ENCODE assay signal across 34 cellular contexts in the genomic region with DNA sequence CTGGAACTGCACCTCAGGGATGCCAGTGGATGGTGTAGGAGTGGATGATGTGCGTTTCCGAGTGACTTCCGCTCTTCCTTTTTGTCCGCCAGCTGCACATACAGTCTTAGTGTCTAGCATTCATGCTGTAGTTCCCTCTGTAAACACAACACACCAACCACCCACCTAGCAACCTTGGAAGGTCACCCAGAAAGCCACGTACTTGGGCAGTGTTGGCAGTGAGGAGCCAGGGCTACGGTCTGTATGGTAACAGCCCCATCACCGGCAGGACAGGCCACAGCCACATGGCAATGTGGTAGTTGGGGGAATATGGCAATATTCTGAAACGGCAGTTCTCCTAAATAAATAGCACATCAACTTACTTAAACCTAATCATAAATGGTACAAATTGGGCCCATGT.
"Had no signal": no experiment of that assay in that cellular context is flagged by ENCODE, and none has a peak within 500 bp of the region (broad histone marks: within the 10 kb centered on the region; RNA-seq: fewer than 3 reads in every experiment).

No MANE protein-coding gene starts in this region.

- H3K36me3 Mint-ChIP-seq: activated CD4-positive, alpha-beta memory T cell treated with anti-CD3 and anti-CD28 coated beads for 36 hours; activated CD8-positive, alpha-beta memory T cell treated with anti-CD3 and anti-CD28 coated beads, Interleukin-2, amount 10 ng/mL, durations not matched to agents 7 days and 5 days; activated naive CD4-positive, alpha-beta T cell treated with anti-CD3 and anti-CD28 coated beads, Interleukin-2, amount 50 U/mL, for 24 hours; activated naive CD8-positive, alpha-beta T cell treated with anti-CD3 and anti-CD28 coated beads for 36 hours; T-cell had no signal

- H3K27me3 ChIP-seq: adrenal gland, body of pancreas, breast epithelium, cardiac muscle cell, colonic mucosa had no signal

- H3K9me3 ChIP-seq: adrenal gland, body of pancreas, breast epithelium, colonic mucosa had no signal

- DNase-seq: activated B cell treated with CpG ODN at 0.5 μM for 24 hours; activated CD4-positive, alpha-beta memory T cell treated with anti-CD3 and anti-CD28 coated beads for 36 hours; activated CD4-positive, alpha-beta T cell treated with anti-CD3 and anti-CD28 coated beads for 48 hours; activated CD8-positive, alpha-beta memory T cell treated with anti-CD3 and anti-CD28 coated beads, Interleukin-2, amount 10 ng/mL, durations not matched to agents 7 days and 5 days; activated CD8-positive, alpha-beta memory T cell treated with anti-CD3 and anti-CD28 coated beads, Interleukin-2, amount 50 U/mL, for 4 hours; activated CD8-positive, alpha-beta T cell treated with anti-CD3 and anti-CD28 coated beads, Interleukin-2, amount 10 ng/mL, durations not matched to agents 7 days and 5 days; activated effector memory CD4-positive, alpha-beta T cell treated with anti-CD3 and anti-CD28 coated beads, Interleukin-2, amount 50 U/mL, for 16 hours; activated naive CD4-positive, alpha-beta T cell treated with anti-CD3 and anti-CD28 coated beads for 36 hours; activated naive CD8-positive, alpha-beta T cell treated with anti-CD3 and anti-CD28 coated beads for 36 hours; activated naive CD8-positive, alpha-beta T cell treated with anti-CD3 and anti-CD28 coated beads, Interleukin-2, amount 50 U/mL, for 24 hours; activated T-cell treated with anti-CD3 and anti-CD28 coated beads, Interleukin-2, amount 50 U/mL, for 1 hour; activated T-cell treated with anti-CD3 and anti-CD28 coated beads, Interleukin-2, amount 50 U/mL, for 48 hours; adrenal gland; amygdala; aorta; body of pancreas; central memory CD4-positive, alpha-beta T cell; cerebellar nuclear complex; colonic mucosa; effector CD8-positive, alpha-beta T cell; foreskin fibroblast; SW 1271; T-cell; T-helper 17 cell; T1000; WERI-Rb-1 had no signal

- H3K4me1 Mint-ChIP-seq: activated B cell treated with CpG ODN at 0.5 μM for 24 hours; activated CD8-positive, alpha-beta memory T cell treated with anti-CD3 and anti-CD28 coated beads, Interleukin-2, amount 10 ng/mL, durations not matched to agents 7 days and 5 days; activated naive CD4-positive, alpha-beta T cell treated with anti-CD3 and anti-CD28 coated beads, Interleukin-2, amount 50 U/mL, for 24 hours; activated naive CD8-positive, alpha-beta T cell treated with anti-CD3 and anti-CD28 coated beads for 36 hours; activated naive CD8-positive, alpha-beta T cell treated with anti-CD3 and anti-CD28 coated beads, Interleukin-2, amount 50 U/mL, for 24 hours; T-cell; T-helper 17 cell had no signal

- H3K27ac ChIP-seq: cardiac muscle cell, colonic mucosa, epithelial cell of prostate, WERI-Rb-1 had no signal

- H3K27me3 Mint-ChIP-seq: activated B cell treated with CpG ODN at 0.5 μM for 24 hours; activated CD4-positive, alpha-beta memory T cell treated with anti-CD3 and anti-CD28 coated beads for 36 hours; activated CD8-positive, alpha-beta memory T cell treated with anti-CD3 and anti-CD28 coated beads, Interleukin-2, amount 10 ng/mL, durations not matched to agents 7 days and 5 days; activated naive CD4-positive, alpha-beta T cell treated with anti-CD3 and anti-CD28 coated beads, Interleukin-2, amount 50 U/mL, for 24 hours; activated naive CD8-positive, alpha-beta T cell treated with anti-CD3 and anti-CD28 coated beads for 36 hours; activated naive CD8-positive, alpha-beta T cell treated with anti-CD3 and anti-CD28 coated beads, Interleukin-2, amount 50 U/mL, for 24 hours had no signal

- ATAC-seq: activated CD4-positive, CD25-positive, alpha-beta regulatory T cell treated with anti-CD3 and anti-CD28 coated beads, Interleukin-2, amount 50 U/mL, for 24 hours; activated CD8-positive, alpha-beta memory T cell treated with anti-CD3 and anti-CD28 coated beads, Interleukin-2, amount 10 ng/mL, durations not matched to agents 7 days and 5 days; activated CD8-positive, alpha-beta T cell treated with anti-CD3 and anti-CD28 coated beads, Interleukin-2, amount 10 ng/mL, durations not matched to agents 7 days and 5 days; activated naive CD8-positive, alpha-beta T cell treated with anti-CD3 and anti-CD28 coated beads, Interleukin-2, amount 50 U/mL, for 24 hours; body of pancreas; T-cell; T-helper 17 cell had no signal

- H3K9me3 Mint-ChIP-seq: activated B cell treated with CpG ODN at 0.5 μM for 24 hours; activated CD4-positive, alpha-beta memory T cell treated with anti-CD3 and anti-CD28 coated beads for 36 hours; activated naive CD4-positive, alpha-beta T cell treated with anti-CD3 and anti-CD28 coated beads for 36 hours; activated naive CD4-positive, alpha-beta T cell treated with anti-CD3 and anti-CD28 coated beads, Interleukin-2, amount 50 U/mL, for 24 hours; activated naive CD8-positive, alpha-beta T cell treated with anti-CD3 and anti-CD28 coated beads for 36 hours; activated naive CD8-positive, alpha-beta T cell treated with anti-CD3 and anti-CD28 coated beads, Interleukin-2, amount 50 U/mL, for 24 hours; activated T-helper 1 cell treated with anti-CD3 and anti-CD28 coated beads, Interleukin-12 subunit alpha, Interleukin-12 subunit beta, Interleukin-2, Interleukin-4 antibody, amounts not matched to agents 30 ng/mL and 10 ng/mL and 1 ng/mL, durations not matched to agents 14 hours and 24 hours and 36 hours; activated T-helper 2 cell treated with anti-CD3 and anti-CD28 coated beads, Interferon-gamma antibody, Interleukin-2, Interleukin-4, amounts not matched to agents 10 μg/mL and 5 μg/mL and 100 μg/mL, durations not matched to agents 14 hours and 24 hours and 36 hours; T-cell; T-helper 2 cell treated with Interferon-gamma antibody and Interleukin-4, amounts not matched to agents 5 μg/mL and 100 μg/mL, for 36 hours had no signal

- H3K27ac Mint-ChIP-seq: activated B cell treated with CpG ODN at 0.5 μM for 24 hours; activated CD4-positive, alpha-beta memory T cell treated with anti-CD3 and anti-CD28 coated beads for 36 hours; activated CD8-positive, alpha-beta memory T cell treated with anti-CD3 and anti-CD28 coated beads, Interleukin-2, amount 10 ng/mL, durations not matched to agents 7 days and 5 days; activated CD8-positive, alpha-beta T cell treated with anti-CD3 and anti-CD28 coated beads, Interleukin-2, amount 10 ng/mL, durations not matched to agents 7 days and 5 days; activated naive CD4-positive, alpha-beta T cell treated with anti-CD3 and anti-CD28 coated beads for 36 hours; activated naive CD4-positive, alpha-beta T cell treated with anti-CD3 and anti-CD28 coated beads, Interleukin-2, amount 50 U/mL, for 24 hours; activated naive CD8-positive, alpha-beta T cell treated with anti-CD3 and anti-CD28 coated beads for 36 hours; activated naive CD8-positive, alpha-beta T cell treated with anti-CD3 and anti-CD28 coated beads, Interleukin-2, amount 50 U/mL, for 24 hours; activated T-helper 1 cell treated with anti-CD3 and anti-CD28 coated beads, Interleukin-12 subunit alpha, Interleukin-12 subunit beta, Interleukin-2, Interleukin-4 antibody, amounts not matched to agents 30 ng/mL and 10 ng/mL and 1 ng/mL, durations not matched to agents 14 hours and 24 hours and 36 hours; activated T-helper 2 cell treated with anti-CD3 and anti-CD28 coated beads, Interferon-gamma antibody, Interleukin-2, Interleukin-4, amounts not matched to agents 10 μg/mL and 5 μg/mL and 100 μg/mL, durations not matched to agents 14 hours and 24 hours and 36 hours; T-cell; T-helper 17 cell; T-helper 2 cell treated with Interferon-gamma antibody and Interleukin-4, amounts not matched to agents 5 μg/mL and 100 μg/mL, for 36 hours had no signal

- H3K4me3 Mint-ChIP-seq: activated B cell treated with CpG ODN at 0.5 μM for 24 hours; activated CD4-positive, alpha-beta memory T cell treated with anti-CD3 and anti-CD28 coated beads for 36 hours; activated CD8-positive, alpha-beta memory T cell treated with anti-CD3 and anti-CD28 coated beads, Interleukin-2, amount 10 ng/mL, durations not matched to agents 7 days and 5 days; activated CD8-positive, alpha-beta T cell treated with anti-CD3 and anti-CD28 coated beads, Interleukin-2, amount 10 ng/mL, durations not matched to agents 7 days and 5 days; activated naive CD4-positive, alpha-beta T cell treated with anti-CD3 and anti-CD28 coated beads for 36 hours; activated naive CD4-positive, alpha-beta T cell treated with anti-CD3 and anti-CD28 coated beads, Interleukin-2, amount 50 U/mL, for 24 hours; activated naive CD8-positive, alpha-beta T cell treated with anti-CD3 and anti-CD28 coated beads for 36 hours; activated naive CD8-positive, alpha-beta T cell treated with anti-CD3 and anti-CD28 coated beads, Interleukin-2, amount 50 U/mL, for 24 hours; activated T-helper 1 cell treated with anti-CD3 and anti-CD28 coated beads, Interleukin-12 subunit alpha, Interleukin-12 subunit beta, Interleukin-2, Interleukin-4 antibody, amounts not matched to agents 30 ng/mL and 10 ng/mL and 1 ng/mL, durations not matched to agents 14 hours and 24 hours and 36 hours; T-cell; T-helper 17 cell; T-helper 2 cell treated with Interferon-gamma antibody and Interleukin-4, amounts not matched to agents 5 μg/mL and 100 μg/mL, for 36 hours had no signal

- H3K4me1 ChIP-seq: colonic mucosa had no signal

- H3K4me3 ChIP-seq: adrenal gland, body of pancreas, breast epithelium, cardiac muscle cell, colonic mucosa had no signal

- H3K36me3 ChIP-seq: adrenal gland, breast epithelium, cardiac muscle cell, colonic mucosa, WERI-Rb-1 had no signal
